Comparison of ENCODE assay signal across 1 cellular context in the genomic region with DNA sequence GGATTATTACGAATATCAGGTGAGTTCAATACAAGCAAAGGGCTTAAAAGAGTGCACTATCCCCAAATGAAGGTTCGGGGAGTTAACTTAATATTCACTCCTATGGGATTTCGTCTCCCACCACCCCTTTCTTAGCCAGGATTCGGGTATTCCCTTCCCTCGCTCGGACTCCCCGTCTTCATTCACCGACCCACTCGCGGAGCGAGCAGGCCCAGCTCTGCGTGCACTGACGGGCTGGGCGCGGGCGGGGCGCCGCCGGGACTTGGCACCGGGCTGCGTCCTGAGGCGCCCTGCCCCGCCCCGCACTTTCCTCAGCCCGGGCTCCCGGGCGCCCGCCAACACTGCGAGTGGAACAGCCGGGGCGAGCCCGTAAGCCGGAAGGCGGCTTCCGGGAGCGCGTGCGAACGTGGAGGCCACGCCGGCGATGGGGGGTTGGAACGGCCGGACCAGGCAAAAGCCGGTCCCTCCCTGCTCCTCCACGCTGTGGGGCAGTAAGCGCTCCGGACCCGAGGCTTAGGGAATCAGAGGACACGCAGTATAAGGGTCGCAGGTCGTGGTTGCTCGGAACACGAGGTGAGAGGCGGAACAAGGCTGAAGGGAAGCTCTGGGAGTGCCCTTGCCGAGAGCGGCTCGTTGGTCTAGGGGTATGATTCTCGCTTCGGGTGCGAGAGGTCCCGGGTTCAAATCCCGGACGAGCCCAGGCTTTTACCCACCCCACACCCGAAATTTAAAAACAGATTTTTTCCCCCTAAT.
TF ChIP-seq lines count a peak whose summit lies in the region.

No MANE protein-coding gene starts in this region.

TF ChIP-seq in HepG2, 621 proteins besides CTCF, POLR2A, EP300 and RAD21 (continued from another document and continues in another):
- TF ChIP-seq, protein P1, sequence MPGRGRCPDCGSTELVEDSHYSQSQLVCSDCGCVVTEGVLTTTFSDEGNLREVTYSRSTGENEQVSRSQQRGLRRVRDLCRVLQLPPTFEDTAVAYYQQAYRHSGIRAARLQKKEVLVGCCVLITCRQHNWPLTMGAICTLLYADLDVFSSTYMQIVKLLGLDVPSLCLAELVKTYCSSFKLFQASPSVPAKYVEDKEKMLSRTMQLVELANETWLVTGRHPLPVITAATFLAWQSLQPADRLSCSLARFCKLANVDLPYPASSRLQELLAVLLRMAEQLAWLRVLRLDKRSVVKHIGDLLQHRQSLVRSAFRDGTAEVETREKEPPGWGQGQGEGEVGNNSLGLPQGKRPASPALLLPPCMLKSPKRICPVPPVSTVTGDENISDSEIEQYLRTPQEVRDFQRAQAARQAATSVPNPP (CRISPR knock-in tag; IDR thresholded peaks at IDR 0.05): 0 out of 2 replicates have a peak, but pooled peaks have one; percentile 37
- TF ChIP-seq TBX2 (CRISPR knock-in tag; IDR thresholded peaks at IDR 0.05; ENCODE audit: borderline replicate concordance): peak; percentile 60; the same call in 1 of the 2 replicates
- peak; percentile 62; the same call in 1 of the 2 replicates for TF ChIP-seq NFIC (IDR thresholded peaks at IDR 0.05; ENCODE audit: low read length)
- 0 out of 2 replicates have a peak, but pooled peaks have one; percentile 32 for TF ChIP-seq ZSCAN12 (CRISPR knock-in tag; IDR thresholded peaks at IDR 0.05)
- no peak for TF ChIP-seq SP1 (IDR thresholded peaks at IDR 0.05)
- TF ChIP-seq SP1 (CRISPR knock-in tag; IDR thresholded peaks at IDR 0.05): no peak; the same call in 1 of the 2 replicates
- TF ChIP-seq, protein P2, sequence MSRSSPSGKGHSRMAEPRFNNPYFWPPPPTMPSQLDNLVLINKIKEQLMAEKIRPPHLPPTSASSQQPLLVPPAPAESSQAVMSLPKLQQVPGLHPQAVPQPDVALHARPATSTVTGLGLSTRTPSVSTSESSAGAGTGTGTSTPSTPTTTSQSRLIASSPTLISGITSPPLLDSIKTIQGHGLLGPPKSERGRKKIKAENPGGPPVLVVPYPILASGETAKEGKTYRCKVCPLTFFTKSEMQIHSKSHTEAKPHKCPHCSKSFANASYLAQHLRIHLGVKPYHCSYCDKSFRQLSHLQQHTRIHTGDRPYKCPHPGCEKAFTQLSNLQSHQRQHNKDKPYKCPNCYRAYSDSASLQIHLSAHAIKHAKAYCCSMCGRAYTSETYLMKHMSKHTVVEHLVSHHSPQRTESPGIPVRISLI (CRISPR knock-in tag; IDR thresholded peaks at IDR 0.05; ENCODE audit: borderline replicate concordance): peak; percentile 70; the same call in 1 of the 2 replicates
- TF ChIP-seq ARID2 (CRISPR knock-in tag; IDR thresholded peaks at IDR 0.05; ENCODE audit: borderline replicate concordance): 0 out of 2 replicates have a peak, but pooled peaks have one; percentile 54
- TF ChIP-seq, protein P3, sequence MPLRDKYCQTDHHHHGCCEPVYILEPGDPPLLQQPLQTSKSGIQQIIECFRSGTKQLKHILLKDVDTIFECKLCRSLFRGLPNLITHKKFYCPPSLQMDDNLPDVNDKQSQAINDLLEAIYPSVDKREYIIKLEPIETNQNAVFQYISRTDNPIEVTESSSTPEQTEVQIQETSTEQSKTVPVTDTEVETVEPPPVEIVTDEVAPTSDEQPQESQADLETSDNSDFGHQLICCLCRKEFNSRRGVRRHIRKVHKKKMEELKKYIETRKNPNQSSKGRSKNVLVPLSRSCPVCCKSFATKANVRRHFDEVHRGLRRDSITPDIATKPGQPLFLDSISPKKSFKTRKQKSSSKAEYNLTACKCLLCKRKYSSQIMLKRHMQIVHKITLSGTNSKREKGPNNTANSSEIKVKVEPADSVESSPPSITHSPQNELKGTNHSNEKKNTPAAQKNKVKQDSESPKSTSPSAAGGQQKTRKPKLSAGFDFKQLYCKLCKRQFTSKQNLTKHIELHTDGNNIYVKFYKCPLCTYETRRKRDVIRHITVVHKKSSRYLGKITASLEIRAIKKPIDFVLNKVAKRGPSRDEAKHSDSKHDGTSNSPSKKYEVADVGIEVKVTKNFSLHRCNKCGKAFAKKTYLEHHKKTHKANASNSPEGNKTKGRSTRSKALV (CRISPR knock-in tag; IDR thresholded peaks at IDR 0.05): no peak
- TF ChIP-seq, protein P4, sequence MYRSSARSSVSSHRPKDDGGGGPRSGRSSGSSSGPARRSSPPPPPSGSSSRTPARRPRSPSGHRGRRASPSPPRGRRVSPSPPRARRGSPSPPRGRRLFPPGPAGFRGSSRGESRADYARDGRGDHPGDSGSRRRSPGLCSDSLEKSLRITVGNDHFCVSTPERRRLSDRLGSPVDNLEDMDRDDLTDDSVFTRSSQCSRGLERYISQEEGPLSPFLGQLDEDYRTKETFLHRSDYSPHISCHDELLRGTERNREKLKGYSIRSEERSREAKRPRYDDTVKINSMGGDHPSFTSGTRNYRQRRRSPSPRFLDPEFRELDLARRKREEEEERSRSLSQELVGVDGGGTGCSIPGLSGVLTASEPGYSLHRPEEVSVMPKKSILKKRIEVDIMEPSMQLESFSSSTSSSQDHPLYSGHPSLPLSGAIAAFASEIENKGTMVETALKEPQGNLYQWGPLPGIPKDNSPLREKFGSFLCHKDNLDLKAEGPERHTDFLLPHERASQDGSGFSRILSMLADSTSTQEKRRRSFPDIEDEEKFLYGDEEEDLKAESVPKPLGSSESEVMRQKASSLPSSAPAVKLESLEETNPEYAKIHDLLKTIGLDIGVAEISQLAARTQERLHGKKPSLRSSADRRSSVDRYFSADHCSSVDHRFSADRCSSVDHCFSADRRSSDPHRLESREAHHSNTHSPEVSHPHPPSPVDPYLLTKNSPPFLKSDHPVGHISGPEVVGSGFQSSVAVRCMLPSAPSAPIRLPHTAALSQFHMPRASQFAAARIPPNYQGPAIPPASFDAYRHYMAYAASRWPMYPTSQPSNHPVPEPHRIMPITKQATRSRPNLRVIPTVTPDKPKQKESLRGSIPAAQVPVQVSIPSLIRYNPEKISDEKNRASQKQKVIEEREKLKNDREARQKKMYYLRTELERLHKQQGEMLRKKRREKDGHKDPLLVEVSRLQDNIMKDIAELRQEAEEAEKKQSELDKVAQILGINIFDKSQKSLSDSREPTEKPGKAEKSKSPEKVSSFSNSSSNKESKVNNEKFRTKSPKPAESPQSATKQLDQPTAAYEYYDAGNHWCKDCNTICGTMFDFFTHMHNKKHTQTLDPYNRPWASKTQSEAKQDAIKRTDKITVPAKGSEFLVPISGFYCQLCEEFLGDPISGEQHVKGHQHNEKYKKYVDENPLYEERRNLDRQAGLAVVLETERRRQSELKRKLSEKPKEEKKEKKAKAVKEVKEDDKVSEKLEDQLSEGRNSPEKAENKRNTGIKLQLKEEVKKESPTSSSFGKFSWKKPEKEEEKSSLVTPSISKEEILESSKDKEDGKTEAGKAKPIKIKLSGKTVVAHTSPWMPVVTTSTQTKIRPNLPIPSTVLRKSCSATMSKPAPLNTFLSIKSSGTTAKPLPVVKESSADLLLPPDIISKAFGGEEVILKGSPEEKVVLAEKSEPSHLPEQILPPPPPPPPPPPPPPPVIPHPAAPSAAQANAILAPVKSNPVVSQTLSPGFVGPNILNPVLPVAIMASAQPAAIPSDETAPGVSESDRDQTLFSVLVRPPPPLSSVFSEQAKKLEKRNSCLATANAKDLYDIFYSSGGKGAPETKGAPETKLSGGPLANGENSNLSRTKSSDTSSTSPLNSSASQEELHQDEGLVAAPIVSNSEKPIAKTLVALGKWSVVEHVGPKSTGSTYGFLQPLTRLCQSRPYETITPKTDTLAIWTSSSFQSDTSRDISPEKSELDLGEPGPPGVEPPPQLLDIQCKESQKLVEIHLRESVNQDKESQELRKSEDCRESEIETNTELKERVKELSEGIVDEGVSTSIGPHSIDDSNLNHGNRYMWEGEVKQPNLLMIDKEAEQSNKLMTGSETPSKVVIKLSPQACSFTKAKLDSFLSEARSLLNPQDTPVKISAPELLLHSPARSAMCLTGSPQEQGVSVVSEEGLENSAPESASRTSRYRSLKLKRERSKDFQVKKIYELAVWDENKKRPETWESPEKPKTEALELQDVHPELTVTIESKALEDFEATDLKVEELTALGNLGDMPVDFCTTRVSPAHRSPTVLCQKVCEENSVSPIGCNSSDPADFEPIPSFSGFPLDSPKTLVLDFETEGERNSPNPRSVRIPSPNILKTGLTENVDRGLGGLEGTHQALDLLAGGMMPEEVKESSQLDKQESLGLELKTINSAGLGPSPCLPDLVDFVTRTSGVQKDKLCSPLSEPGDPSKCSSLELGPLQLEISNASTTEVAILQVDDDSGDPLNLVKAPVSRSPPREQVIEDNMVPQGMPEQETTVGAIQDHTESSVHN (CRISPR knock-in tag; IDR thresholded peaks at IDR 0.05): peak; percentile 64; the same call in 1 of the 2 replicates
- TF ChIP-seq ZNF230 (CRISPR knock-in tag; IDR thresholded peaks at IDR 0.05): peak; percentile 98
- no peak for TF ChIP-seq TCF7L2 (IDR thresholded peaks at IDR 0.05; ENCODE audit: low read depth, low read length)
- TF ChIP-seq TAF1 (CRISPR knock-in tag; IDR thresholded peaks at IDR 0.05): no peak; the same call in 1 of the 2 replicates
- no peak for TF ChIP-seq EZH2 (conservative IDR thresholded peaks at IDR 0.05; ENCODE audit: low read depth, low read length)
- TF ChIP-seq NR2F2 (IDR thresholded peaks at IDR 0.05; ENCODE audit: borderline replicate concordance, low read depth): peak; percentile 63; the same call in 1 of the 2 replicates
- TF ChIP-seq, protein P5, sequence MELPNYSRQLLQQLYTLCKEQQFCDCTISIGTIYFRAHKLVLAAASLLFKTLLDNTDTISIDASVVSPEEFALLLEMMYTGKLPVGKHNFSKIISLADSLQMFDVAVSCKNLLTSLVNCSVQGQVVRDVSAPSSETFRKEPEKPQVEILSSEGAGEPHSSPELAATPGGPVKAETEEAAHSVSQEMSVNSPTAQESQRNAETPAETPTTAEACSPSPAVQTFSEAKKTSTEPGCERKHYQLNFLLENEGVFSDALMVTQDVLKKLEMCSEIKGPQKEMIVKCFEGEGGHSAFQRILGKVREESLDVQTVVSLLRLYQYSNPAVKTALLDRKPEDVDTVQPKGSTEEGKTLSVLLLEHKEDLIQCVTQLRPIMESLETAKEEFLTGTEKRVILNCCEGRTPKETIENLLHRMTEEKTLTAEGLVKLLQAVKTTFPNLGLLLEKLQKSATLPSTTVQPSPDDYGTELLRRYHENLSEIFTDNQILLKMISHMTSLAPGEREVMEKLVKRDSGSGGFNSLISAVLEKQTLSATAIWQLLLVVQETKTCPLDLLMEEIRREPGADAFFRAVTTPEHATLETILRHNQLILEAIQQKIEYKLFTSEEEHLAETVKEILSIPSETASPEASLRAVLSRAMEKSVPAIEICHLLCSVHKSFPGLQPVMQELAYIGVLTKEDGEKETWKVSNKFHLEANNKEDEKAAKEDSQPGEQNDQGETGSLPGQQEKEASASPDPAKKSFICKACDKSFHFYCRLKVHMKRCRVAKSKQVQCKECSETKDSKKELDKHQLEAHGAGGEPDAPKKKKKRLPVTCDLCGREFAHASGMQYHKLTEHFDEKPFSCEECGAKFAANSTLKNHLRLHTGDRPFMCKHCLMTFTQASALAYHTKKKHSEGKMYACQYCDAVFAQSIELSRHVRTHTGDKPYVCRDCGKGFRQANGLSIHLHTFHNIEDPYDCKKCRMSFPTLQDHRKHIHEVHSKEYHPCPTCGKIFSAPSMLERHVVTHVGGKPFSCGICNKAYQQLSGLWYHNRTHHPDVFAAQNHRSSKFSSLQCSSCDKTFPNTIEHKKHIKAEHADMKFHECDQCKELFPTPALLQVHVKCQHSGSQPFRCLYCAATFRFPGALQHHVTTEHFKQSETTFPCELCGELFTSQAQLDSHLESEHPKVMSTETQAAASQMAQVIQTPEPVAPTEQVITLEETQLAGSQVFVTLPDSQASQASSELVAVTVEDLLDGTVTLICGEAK (IDR thresholded peaks at IDR 0.05): no peak
- TF ChIP-seq, protein P5 (CRISPR knock-in tag; IDR thresholded peaks at IDR 0.05): peak; percentile 48
- TF ChIP-seq SMARCC2 (IDR thresholded peaks at IDR 0.05): no peak
- TF ChIP-seq SCMH1 (CRISPR knock-in tag; IDR thresholded peaks at IDR 0.05; ENCODE audit: borderline replicate concordance): no peak
- TF ChIP-seq, protein P6, sequence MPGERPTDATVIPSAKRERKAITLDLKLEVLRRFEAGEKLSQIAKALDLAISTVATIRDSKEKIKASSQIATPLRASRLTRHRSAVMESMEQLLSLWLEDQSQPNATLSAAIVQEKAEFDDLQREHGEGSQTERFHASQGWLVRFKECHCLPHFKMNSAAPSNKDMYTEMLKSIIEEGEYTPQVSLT (CRISPR knock-in tag; IDR thresholded peaks at IDR 0.05; ENCODE audit: borderline replicate concordance, low read depth): no peak; the same call in 1 of the 2 replicates
- TF ChIP-seq, protein P7, sequence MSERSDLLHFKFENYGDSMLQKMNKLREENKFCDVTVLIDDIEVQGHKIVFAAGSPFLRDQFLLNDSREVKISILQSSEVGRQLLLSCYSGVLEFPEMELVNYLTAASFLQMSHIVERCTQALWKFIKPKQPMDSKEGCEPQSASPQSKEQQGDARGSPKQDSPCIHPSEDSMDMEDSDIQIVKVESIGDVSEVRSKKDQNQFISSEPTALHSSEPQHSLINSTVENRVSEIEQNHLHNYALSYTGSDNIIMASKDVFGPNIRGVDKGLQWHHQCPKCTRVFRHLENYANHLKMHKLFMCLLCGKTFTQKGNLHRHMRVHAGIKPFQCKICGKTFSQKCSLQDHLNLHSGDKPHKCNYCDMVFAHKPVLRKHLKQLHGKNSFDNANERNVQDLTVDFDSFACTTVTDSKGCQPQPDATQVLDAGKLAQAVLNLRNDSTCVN (CRISPR knock-in tag; IDR thresholded peaks at IDR 0.05; ENCODE audit: borderline replicate concordance): peak; percentile 69; the same call in 1 of the 2 replicates
- no peak for TF ChIP-seq U2AF2 (IDR thresholded peaks at IDR 0.05; ENCODE audit: low read depth, low read length)
- peak; percentile 68; the same call in 1 of the 2 replicates for TF ChIP-seq NKX3-1 (CRISPR knock-in tag; IDR thresholded peaks at IDR 0.05)
- TF ChIP-seq TBX3 (IDR thresholded peaks at IDR 0.05; ENCODE audit: borderline replicate concordance): peak; percentile 50; the same call in 1 of the 2 replicates
- 0 out of 2 replicates have a peak, but pooled peaks have one; percentile 56 for TF ChIP-seq PHF21A (CRISPR knock-in tag; IDR thresholded peaks at IDR 0.05)
- TF ChIP-seq TBL1XR1 (IDR thresholded peaks at IDR 0.05; ENCODE audit: borderline replicate concordance, low read length, partially characterized antibody): peak; percentile 33
